In genomic region chr22:37220543-37220968, GRCh38 we compare ENCODE assay signal across 16 cellular contexts. TPM values are rescaled to one million over a fixed set of nuclear protein-coding genes. Genes with fewer than 3 reads are reported as not detected.
DNase-seq lines count a peak whose midpoint lies in the region; ATAC-seq and TF ChIP-seq lines count a peak whose summit lies in the region.
"Had no signal": no experiment of that assay in that cellular context is flagged by ENCODE, and none has a peak within 500 bp of the region (broad histone marks: within the 10 kb centered on the region; RNA-seq: fewer than 3 reads in every experiment).

No MANE protein-coding gene starts in this region.

- H3K9me3 ChIP-seq in colonic mucosa = no peaks in the 10 kb centered on the region
- H3K9me3 ChIP-seq: uterus had no signal

- H3K4me3 Mint-ChIP-seq in central memory CD8-positive, alpha-beta T cell = peak overlapping the region; percentile 34

- H3K36me3 ChIP-seq in colonic mucosa = no peaks in the 10 kb centered on the region
- H3K36me3 ChIP-seq: uterus had no signal

- H3K27ac Mint-ChIP-seq in central memory CD8-positive, alpha-beta T cell (ENCODE audit: low read depth) = peak overlapping the region; percentile 75

- no peaks in the 10 kb centered on the region for H3K27me3 ChIP-seq in colonic mucosa
- H3K27me3 ChIP-seq: uterus had no signal

- no peaks in the 10 kb centered on the region for H3K4me1 ChIP-seq in colonic mucosa
- H3K4me1 ChIP-seq: parathyroid adenoma, uterus had no signal

- TF ChIP-seq CTCF in colonic mucosa (IDR thresholded peaks at IDR 0.05) = no peak

- no peak overlapping the region for H3K27ac ChIP-seq in colonic mucosa
- H3K27ac ChIP-seq: parathyroid adenoma, PC-9, uterus had no signal

- H3K27me3 Mint-ChIP-seq in central memory CD8-positive, alpha-beta T cell = no peaks in the 10 kb centered on the region

- H3K4me1 Mint-ChIP-seq in central memory CD8-positive, alpha-beta T cell = peaks cover 81% of the 10 kb centered on the region

- intact Hi-C loops in colonic mucosa (cut with DNase I) = no loop called here

- peaks cover 5% of the 10 kb centered on the region for H3K9me3 Mint-ChIP-seq in central memory CD8-positive, alpha-beta T cell

- H3K36me3 Mint-ChIP-seq in central memory CD8-positive, alpha-beta T cell (ENCODE audit: insufficient read depth) = peaks cover 29% of the 10 kb centered on the region

- peak overlapping the region in 1 of 2 donors; percentile 8 for H3K9ac ChIP-seq in colonic mucosa (ENCODE audit: low read depth in 2 of 2, low read length in 2 of 2)
- H3K9ac ChIP-seq: parathyroid adenoma had no signal

- ATAC-seq in central memory CD8-positive, alpha-beta T cell (replicated peaks; ENCODE audit: extremely low read depth, poor library complexity, severe bottlenecking) = no peak
- ATAC-seq in GM18519 (IDR thresholded peaks at IDR 0.05; ENCODE audit: low FRiP score, unreplicated experiment) (no peak), HG02642 (IDR thresholded peaks at IDR 0.05; ENCODE audit: poor library complexity, unreplicated experiment) (no peak), HG02588 (IDR thresholded peaks at IDR 0.05; ENCODE audit: unreplicated experiment) (no peak)

- DNase-seq in stimulated activated CD4-positive, alpha-beta T cell treated with anti-CD3 and anti-CD28 coated beads, Interleukin-15, amount 100 ng/mL, for 24 hours = peak; percentile 45
- DNase-seq in stimulated activated CD4-positive, alpha-beta T cell treated with anti-CD3 and anti-CD28 coated beads, Interleukin-4, amount 100 ng/mL, for 4 hours = no peak
- DNase-seq in RPMI7951 (ENCODE audit: low read depth) (peak; percentile 62), colonic mucosa (no peak)
- DNase-seq in central memory CD8-positive, alpha-beta T cell (ENCODE audit: low spot score in 2 of 2) = no peak
- DNase-seq: aorta, DND-41, foreskin fibroblast, mesenchymal stem cell, MV-4-11, PC-9, uterus had no signal

- no peak overlapping the region for H3K4me3 ChIP-seq in colonic mucosa
- H3K4me3 ChIP-seq: PC-9, uterus had no signal

RNA-seq across cellular contexts. Expression of gene SSTR3, which starts 8.3 kb away (rescaled TPM):
- not detected in 2 replicates for total RNA-seq in RPMI7951 (2014; rRNA removed; shearing (Covaris generic))
- under 1 TPM in 1 of 2 donors, not detected in 1; 0.12 TPM for total RNA-seq in colonic mucosa
- total RNA-seq: aorta, PC-9 had no signal

RNA-seq across cellular contexts. Expression of gene RAC2, which starts 23.5 kb away (rescaled TPM):
- 138 and 151 TPM in 2 replicates for total RNA-seq in RPMI7951 (2014; rRNA removed; shearing (Covaris generic))
- 10 to 100 TPM; 27.4 to 27.6 TPM for total RNA-seq in colonic mucosa

RNA-seq across cellular contexts. Expression of gene C1QTNF6, which starts 32.5 kb away (rescaled TPM):
- 2.0 and 2.2 TPM in 2 replicates for total RNA-seq in RPMI7951 (2014; rRNA removed; shearing (Covaris generic))
- 10 to 100 TPM in 1 of 2 donors, 1 to 10 TPM in 1; 9.3 to 16.7 TPM for total RNA-seq in colonic mucosa

Comparison
In these comparisons a context has a peak if more than half of its experiments do, and no peak if none do; other contexts are left out.
1. DNase-seq: peak in stimulated activated CD4-positive, alpha-beta T cell treated with anti-CD3 and anti-CD28 coated beads, Interleukin-15, amount 100 ng/mL, for 24 hours (single experiment) and RPMI7951 (single experiment); none in stimulated activated CD4-positive, alpha-beta T cell treated with anti-CD3 and anti-CD28 coated beads, Interleukin-4, amount 100 ng/mL, for 4 hours (0 of 2), central memory CD8-positive, alpha-beta T cell (0 of 2) and colonic mucosa (single experiment).